In the genomic region with DNA sequence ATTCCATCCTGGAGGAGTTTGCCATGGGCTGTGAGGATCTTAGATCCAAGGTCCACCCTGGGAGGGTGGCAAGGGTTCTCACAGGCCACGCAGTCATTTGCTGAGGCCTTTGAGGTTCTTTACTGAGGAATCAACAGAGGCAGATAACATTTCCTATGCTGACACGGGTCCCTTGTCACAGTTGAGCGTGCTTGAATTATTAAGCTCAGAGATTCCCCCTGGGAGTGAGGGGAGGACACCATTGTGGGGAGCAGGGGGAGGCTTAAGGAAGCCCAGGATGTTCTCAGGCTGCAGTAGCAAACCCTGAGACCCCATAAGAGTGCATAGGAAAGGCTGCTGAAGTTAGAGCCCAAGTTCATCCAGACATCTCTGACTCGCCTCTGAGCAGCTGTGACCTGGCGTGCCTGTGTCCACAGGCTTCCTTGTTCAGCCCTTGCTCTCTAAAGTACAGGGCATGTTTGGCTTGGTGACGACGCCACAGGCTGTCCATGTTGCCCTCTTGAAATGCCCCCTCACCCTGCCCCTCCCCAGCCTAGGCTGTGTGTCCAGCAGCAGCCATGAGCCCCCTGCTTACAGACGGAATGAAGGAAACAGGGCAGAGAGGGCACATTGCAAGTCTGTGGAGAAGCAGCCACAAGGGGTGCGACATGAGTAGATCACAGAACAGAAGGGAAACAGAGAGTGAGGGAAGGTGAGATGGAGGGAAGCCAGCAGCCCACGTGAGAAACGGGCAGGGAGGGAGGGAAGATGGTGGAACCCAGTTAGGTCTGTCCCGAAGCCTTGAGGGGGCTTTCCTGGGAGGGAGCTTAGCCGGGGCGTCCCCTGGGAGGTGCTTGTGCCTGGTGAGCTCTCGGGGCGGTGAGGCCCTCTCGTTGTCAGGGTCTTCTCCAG, we compare ENCODE assay signal across 8 cellular contexts. TPM values are rescaled to one million over a fixed set of nuclear protein-coding genes. Genes with fewer than 3 reads are reported as not detected.
DNase-seq lines count a peak whose midpoint lies in the region; ATAC-seq and TF ChIP-seq lines count a peak whose summit lies in the region.

No MANE protein-coding gene starts in this region.

- peaks cover 28 to 31% of the 10 kb centered on the region in 2 experiments for H3K36me3 ChIP-seq in mesenchymal stem cell (ENCODE audit: control insufficient read depth in 1 of 2, insufficient read depth in 2 of 2, low read depth in 1 of 2, low read length in 2 of 2)

- peaks cover 7% of the 10 kb centered on the region for H3K4me1 ChIP-seq in mesenchymal stem cell (ENCODE audit: control insufficient read depth, insufficient read depth, low read depth, low read length)

- H4K91ac ChIP-seq in mesenchymal stem cell (ENCODE audit: low read length): no peak overlapping the region

- no peak overlapping the region for H4K8ac ChIP-seq in mesenchymal stem cell (ENCODE audit: low read length)

- no peak overlapping the region for H2AFZ ChIP-seq in mesenchymal stem cell (ENCODE audit: low read depth, low read length)

- peak; percentile 45 for ATAC-seq in HG03175 (IDR thresholded peaks at IDR 0.05; ENCODE audit: unreplicated experiment)

- H2BK5ac ChIP-seq in mesenchymal stem cell (ENCODE audit: low read depth, low read length, poor library complexity, severe bottlenecking): no peak overlapping the region

- peaks cover 4% of the 10 kb centered on the region for H3K4me1 Mint-ChIP-seq in activated CD4-positive, alpha-beta memory T cell treated with anti-CD3 and anti-CD28 coated beads for 36 hours (ENCODE audit: low read depth)
- H3K4me1 Mint-ChIP-seq in activated CD4-positive, alpha-beta memory T cell treated with anti-CD3 and anti-CD28 coated beads, Interleukin-2, amount 10 ng/mL, durations not matched to agents 7 days and 5 days: peaks cover 6% of the 10 kb centered on the region
- peaks cover 17% of the 10 kb centered on the region for H3K4me1 Mint-ChIP-seq in brain

- peak overlapping the region; percentile 76 for H3K9ac ChIP-seq in mesenchymal stem cell (ENCODE audit: low read length)

- H3K9me3 ChIP-seq in mesenchymal stem cell (ENCODE audit: control insufficient read depth, low read length): no peaks in the 10 kb centered on the region

- H2BK12ac ChIP-seq in mesenchymal stem cell (ENCODE audit: low read length in 2 of 2): no peak overlapping the region

- H3K27ac Mint-ChIP-seq in activated CD4-positive, alpha-beta memory T cell treated with anti-CD3 and anti-CD28 coated beads for 36 hours: no peak overlapping the region
- no peak overlapping the region for H3K27ac Mint-ChIP-seq in activated CD4-positive, alpha-beta memory T cell treated with anti-CD3 and anti-CD28 coated beads, Interleukin-2, amount 10 ng/mL, durations not matched to agents 7 days and 5 days
- H3K27ac Mint-ChIP-seq in brain: peak overlapping the region in 3 of 5 experiments; percentile 12 to 90 (median 67)

- peak overlapping the region; percentile 28 for H3K4me3 Mint-ChIP-seq in activated CD4-positive, alpha-beta memory T cell treated with anti-CD3 and anti-CD28 coated beads for 36 hours
- no peak overlapping the region for H3K4me3 Mint-ChIP-seq in activated CD4-positive, alpha-beta memory T cell treated with anti-CD3 and anti-CD28 coated beads, Interleukin-2, amount 10 ng/mL, durations not matched to agents 7 days and 5 days
- H3K4me3 Mint-ChIP-seq in brain: peak overlapping the region in 1 of 5 experiments; percentile 63

- POLR2A ChIA-PET in activated CD4-positive, alpha-beta memory T cell treated with anti-CD3 and anti-CD28 coated beads for 36 hours (lab: Charles Lee): no interaction called here
- POLR2A ChIA-PET in activated CD4-positive, alpha-beta memory T cell treated with anti-CD3 and anti-CD28 coated beads, Interleukin-2, amount 10 ng/mL, durations not matched to agents 7 days and 5 days (lab: Charles Lee): no interaction called here

- H3K18ac ChIP-seq in mesenchymal stem cell (ENCODE audit: low read depth in 1 of 2, low read length in 2 of 2): peak overlapping the region in 1 of 2 experiments; percentile 29

- H2BK15ac ChIP-seq in mesenchymal stem cell (ENCODE audit: low read depth, poor library complexity, severe bottlenecking): no peak overlapping the region

- no peaks in the 10 kb centered on the region for H3K27me3 ChIP-seq in mesenchymal stem cell (ENCODE audit: control insufficient read depth in 1 of 2, insufficient read depth in 1 of 2, low read length in 2 of 2)

- H3K23ac ChIP-seq in mesenchymal stem cell (ENCODE audit: low read length in 2 of 2): no peak overlapping the region

- H2BK120ac ChIP-seq in mesenchymal stem cell (ENCODE audit: low read depth, low read length): no peak overlapping the region

- H3K27ac ChIP-seq in mesenchymal stem cell (ENCODE audit: low read length, poor library complexity, severe bottlenecking): no peak overlapping the region

- peak overlapping the region in 1 of 2 experiments; percentile 60 for H3K4me3 ChIP-seq in mesenchymal stem cell (ENCODE audit: insufficient read depth in 1 of 2, low read depth in 1 of 2, low read length in 2 of 2)

- H3K4me2 ChIP-seq in mesenchymal stem cell (ENCODE audit: low read length, poor library complexity, severe bottlenecking): no peak overlapping the region

- 82% methylated on average over 17 of the region's 17 CpGs for WGBS in mesenchymal stem cell

- TF ChIP-seq CTCF in brain (conservative IDR thresholded peaks at IDR 0.05): no peak

- DNase-seq in activated CD4-positive, alpha-beta memory T cell treated with anti-CD3 and anti-CD28 coated beads for 36 hours: peak; percentile 17
- DNase-seq in activated CD4-positive, alpha-beta memory T cell treated with anti-CD3 and anti-CD28 coated beads, Interleukin-2, amount 10 ng/mL, durations not matched to agents 7 days and 5 days: no peak
- DNase-seq in mesenchymal stem cell (no peak), T-helper 1 cell (no peak), KG1 (lab: John Stamatoyannopoulos, UW) (no peak)
- DNase-seq in effector CD8-positive, alpha-beta T cell (lab: John Stamatoyannopoulos, UW): no peak

- H3K14ac ChIP-seq in mesenchymal stem cell (ENCODE audit: low read length in 2 of 2): no peak overlapping the region

- H3K36me3 Mint-ChIP-seq in activated CD4-positive, alpha-beta memory T cell treated with anti-CD3 and anti-CD28 coated beads for 36 hours: peaks cover 18% of the 10 kb centered on the region
- peaks cover 18% of the 10 kb centered on the region for H3K36me3 Mint-ChIP-seq in activated CD4-positive, alpha-beta memory T cell treated with anti-CD3 and anti-CD28 coated beads, Interleukin-2, amount 10 ng/mL, durations not matched to agents 7 days and 5 days (ENCODE audit: low read depth)
- H3K36me3 Mint-ChIP-seq in brain: peaks cover 26% of the 10 kb centered on the region

- peak overlapping the region in 1 of 2 experiments; percentile 13 for H3K4ac ChIP-seq in mesenchymal stem cell (ENCODE audit: low read depth in 1 of 2, low read length in 2 of 2)

- intact Hi-C loops in activated CD4-positive, alpha-beta memory T cell treated with anti-CD3 and anti-CD28 coated beads for 36 hours (cut with micrococcal nuclease): loop anchor here (5.0 kb wide), 1 partner anchor 992 kb away; no protein-coding TSS in a partner anchor

- CTCF ChIA-PET in activated CD4-positive, alpha-beta memory T cell treated with anti-CD3 and anti-CD28 coated beads for 36 hours (lab: Charles Lee): interaction anchor here (0.6 to 2.9 kb wide), 23 partner anchors 8 to 1604 kb away, joined by 3 to 11 read pairs (median 4); a partner anchor contains a TSS
- CTCF ChIA-PET in activated CD4-positive, alpha-beta memory T cell treated with anti-CD3 and anti-CD28 coated beads, Interleukin-2, amount 10 ng/mL, durations not matched to agents 7 days and 5 days (lab: Charles Lee): interaction anchor here (0.6 to 2.8 kb wide), 17 partner anchors 8 to 291 kb away, joined by 3 to 14 read pairs (median 4); no protein-coding TSS in a partner anchor

- peaks cover 2% of the 10 kb centered on the region for H3K79me1 ChIP-seq in mesenchymal stem cell (replicated peaks; ENCODE audit: low read length, poor library complexity, severe bottlenecking)

- H3K9me3 Mint-ChIP-seq in activated CD4-positive, alpha-beta memory T cell treated with anti-CD3 and anti-CD28 coated beads for 36 hours: no peaks in the 10 kb centered on the region
- no peaks in the 10 kb centered on the region for H3K9me3 Mint-ChIP-seq in activated CD4-positive, alpha-beta memory T cell treated with anti-CD3 and anti-CD28 coated beads, Interleukin-2, amount 10 ng/mL, durations not matched to agents 7 days and 5 days
- peaks cover 0 to 5% (median 0%) of the 10 kb centered on the region in 5 experiments for H3K9me3 Mint-ChIP-seq in brain

- no peak overlapping the region for H2AK5ac ChIP-seq in mesenchymal stem cell (ENCODE audit: low read length, severe bottlenecking)

- no peaks in the 10 kb centered on the region for H3K27me3 Mint-ChIP-seq in activated CD4-positive, alpha-beta memory T cell treated with anti-CD3 and anti-CD28 coated beads for 36 hours
- H3K27me3 Mint-ChIP-seq in activated CD4-positive, alpha-beta memory T cell treated with anti-CD3 and anti-CD28 coated beads, Interleukin-2, amount 10 ng/mL, durations not matched to agents 7 days and 5 days: no peaks in the 10 kb centered on the region
- H3K27me3 Mint-ChIP-seq in brain: no peaks in the 10 kb centered on the region

RNA-seq across cellular contexts. Expression of a gene that starts 34.0 kb away (rescaled TPM):
- total RNA-seq in activated CD4-positive, alpha-beta memory T cell treated with anti-CD3 and anti-CD28 coated beads for 36 hours: 10 to 100 TPM; 31.8 to 32.7 TPM
- 10 to 100 TPM; 35.8 to 36.9 TPM for total RNA-seq in activated CD4-positive, alpha-beta memory T cell treated with anti-CD3 and anti-CD28 coated beads, Interleukin-2, amount 10 ng/mL, durations not matched to agents 7 days and 5 days
- polyA plus RNA-seq in brain (ENCODE audit: insufficient read depth, low read depth, low replicate concordance): 10.8 TPM
- polyA plus RNA-seq in mesenchymal stem cell (2013, experiment 1 of 2): 21.3 TPM
- 21.5 TPM for polyA plus RNA-seq in mesenchymal stem cell (2013, experiment 2 of 2)

Comparison
In these comparisons a context has a peak if more than half of its experiments do, and no peak if none do; other contexts are left out.
1. H3K27ac Mint-ChIP-seq: peak in brain (3 of 5); none in activated CD4-positive, alpha-beta memory T cell treated with anti-CD3 and anti-CD28 coated beads for 36 hours (single experiment) and activated CD4-positive, alpha-beta memory T cell treated with anti-CD3 and anti-CD28 coated beads, Interleukin-2, amount 10 ng/mL, durations not matched to agents 7 days and 5 days (single experiment).